Comparison of ENCODE assay signal across 8 cellular contexts in the genomic region with DNA sequence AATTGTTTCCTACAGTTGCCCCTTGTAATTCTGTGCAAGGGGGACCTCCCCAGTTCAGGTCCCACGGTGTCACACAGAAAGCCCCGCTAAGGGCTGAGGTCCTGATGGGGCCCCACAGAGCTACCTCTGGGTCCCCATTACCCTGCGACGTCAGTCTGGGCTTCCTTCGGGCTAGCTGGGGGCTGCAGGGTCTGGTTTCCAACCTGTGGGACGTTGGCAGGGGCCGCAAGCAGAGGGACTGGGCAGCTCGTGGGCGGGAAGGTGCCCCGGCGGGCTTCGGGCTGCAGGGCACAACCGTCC. TPM values are rescaled to one million over a fixed set of nuclear protein-coding genes. Genes with fewer than 3 reads are reported as not detected.
DNase-seq lines count a peak whose midpoint lies in the region; ATAC-seq and TF ChIP-seq lines count a peak whose summit lies in the region.

No MANE protein-coding gene starts in this region.

- H3K9me3 ChIP-seq in cardiac muscle cell (ENCODE audit: low read depth) (no peaks in the 10 kb centered on the region), breast epithelium (no peaks in the 10 kb centered on the region), mucosa of stomach (ENCODE audit: control insufficient read depth, low read length) (no peaks in the 10 kb centered on the region)

- intact Hi-C loops in left ventricle myocardium superior (cut with micrococcal nuclease) (no loop called here), breast epithelium (cut with DNase I; ENCODE audit: low total_unique reads) (no loop called here)

- H3K36me3 ChIP-seq in cardiac muscle cell (peaks cover 3% of the 10 kb centered on the region), breast epithelium (no peaks in the 10 kb centered on the region), mucosa of stomach (ENCODE audit: control insufficient read depth, insufficient read depth, low read length) (no peaks in the 10 kb centered on the region)

- H3K27ac ChIP-seq in cardiac muscle cell (no peak overlapping the region), breast epithelium (peak overlapping the region; percentile 86 to 90)

- no peak for DNase-seq in cardiac muscle cell (ENCODE audit: low read depth in 1 of 2, low spot score in 1 of 2)
- no peak for DNase-seq in left ventricle myocardium superior
- DNase-seq in breast epithelium (ENCODE audit: low spot score in 2 of 2), result no peak
- no peak for DNase-seq in NCI-H2227 (lab: John Stamatoyannopoulos, UW; ENCODE audit: unreplicated experiment)
- DNase-seq in NCI-H2107 (lab: John Stamatoyannopoulos, UW), result no peak

- H3K9ac ChIP-seq in mucosa of stomach (ENCODE audit: low read length), result peak overlapping the region; percentile 83

- ATAC-seq in left ventricle myocardium superior, result no peak
- peak; percentile 17 for ATAC-seq in HG03460 (IDR thresholded peaks at IDR 0.05; ENCODE audit: unreplicated experiment)
- ATAC-seq in GM21825 (IDR thresholded peaks at IDR 0.05; ENCODE audit: unreplicated experiment), result no peak

- no peak for TF ChIP-seq CTCF in cardiac muscle cell (IDR thresholded peaks at IDR 0.05; ENCODE audit: low read depth, low read length)
- TF ChIP-seq CTCF in breast epithelium (IDR thresholded peaks at IDR 0.05), result no peak

- H3K4me3 ChIP-seq in cardiac muscle cell (peak overlapping the region; percentile 61), breast epithelium (peak overlapping the region; percentile 62 to 86 (median 81)), mucosa of stomach (ENCODE audit: low read length) (peak overlapping the region; percentile 67)

- H3K4me1 ChIP-seq in cardiac muscle cell (ENCODE audit: low read depth) (peaks cover 17% of the 10 kb centered on the region), breast epithelium (peaks cover 0 to 19% of the 10 kb centered on the region in 2 donors), mucosa of stomach (ENCODE audit: control insufficient read depth, insufficient read depth, low read length) (peaks cover 37% of the 10 kb centered on the region)

- H3K27me3 ChIP-seq in cardiac muscle cell (no peaks in the 10 kb centered on the region), breast epithelium (no peaks in the 10 kb centered on the region), mucosa of stomach (ENCODE audit: control insufficient read depth, insufficient read depth, low read length) (no peaks in the 10 kb centered on the region)

- TF ChIP-seq POLR2A in breast epithelium (IDR thresholded peaks at IDR 0.05), result no peak

RNA-seq across cellular contexts. Expression of gene SLC37A4, which starts 0.7 kb away (rescaled TPM):
- 38.7 and 41.4 TPM in 2 replicates for total RNA-seq in cardiac muscle cell
- polyA plus RNA-seq in cardiac muscle cell, result 36.7 and 41.3 TPM in 2 replicates
- total RNA-seq in left ventricle myocardium superior, result 8.1 TPM
- total RNA-seq in breast epithelium, result 10 to 100 TPM; 21.8 to 25.9 (median 25.3) TPM

RNA-seq across cellular contexts. Expression of gene TRAPPC4, which starts 11.4 kb away (rescaled TPM):
- 56.1 and 64.8 TPM in 2 replicates for total RNA-seq in cardiac muscle cell
- polyA plus RNA-seq in cardiac muscle cell, result 130 and 166 TPM in 2 replicates
- total RNA-seq in left ventricle myocardium superior, result 30.4 TPM
- total RNA-seq in breast epithelium, result 10 to 100 TPM; 52.6 to 63.7 (median 60.0) TPM

RNA-seq across cellular contexts. Expression of gene RPS25, which starts 11.8 kb away (rescaled TPM):
- total RNA-seq in cardiac muscle cell (837 and 1,038 TPM in 2 replicates), left ventricle myocardium superior (813 TPM), breast epithelium (1,000 to 10,000 TPM; 1,984 to 3,403 (median 2,926) TPM)
- polyA plus RNA-seq in cardiac muscle cell, result 1,114 and 1,223 TPM in 2 replicates

RNA-seq across cellular contexts. Expression of gene HYOU1, which starts 27.0 kb away (rescaled TPM):
- total RNA-seq in cardiac muscle cell (103 and 187 TPM in 2 replicates), left ventricle myocardium superior (64.0 TPM), breast epithelium (10 to 100 TPM; 37.0 to 73.7 (median 57.5) TPM)
- polyA plus RNA-seq in cardiac muscle cell, result 65.5 and 125 TPM in 2 replicates

RNA-seq across cellular contexts. Expression of gene CENATAC, which starts 32.0 kb away (rescaled TPM):
- 26.6 and 78.2 TPM in 2 replicates for total RNA-seq in cardiac muscle cell
- 25.2 and 27.0 TPM in 2 replicates for polyA plus RNA-seq in cardiac muscle cell
- total RNA-seq in left ventricle myocardium superior, result 9.4 TPM
- total RNA-seq in breast epithelium, result 10 to 100 TPM; 42.9 to 75.4 (median 71.1) TPM
